11 cellular contexts compared by ENCODE assay signal in the genomic region with DNA sequence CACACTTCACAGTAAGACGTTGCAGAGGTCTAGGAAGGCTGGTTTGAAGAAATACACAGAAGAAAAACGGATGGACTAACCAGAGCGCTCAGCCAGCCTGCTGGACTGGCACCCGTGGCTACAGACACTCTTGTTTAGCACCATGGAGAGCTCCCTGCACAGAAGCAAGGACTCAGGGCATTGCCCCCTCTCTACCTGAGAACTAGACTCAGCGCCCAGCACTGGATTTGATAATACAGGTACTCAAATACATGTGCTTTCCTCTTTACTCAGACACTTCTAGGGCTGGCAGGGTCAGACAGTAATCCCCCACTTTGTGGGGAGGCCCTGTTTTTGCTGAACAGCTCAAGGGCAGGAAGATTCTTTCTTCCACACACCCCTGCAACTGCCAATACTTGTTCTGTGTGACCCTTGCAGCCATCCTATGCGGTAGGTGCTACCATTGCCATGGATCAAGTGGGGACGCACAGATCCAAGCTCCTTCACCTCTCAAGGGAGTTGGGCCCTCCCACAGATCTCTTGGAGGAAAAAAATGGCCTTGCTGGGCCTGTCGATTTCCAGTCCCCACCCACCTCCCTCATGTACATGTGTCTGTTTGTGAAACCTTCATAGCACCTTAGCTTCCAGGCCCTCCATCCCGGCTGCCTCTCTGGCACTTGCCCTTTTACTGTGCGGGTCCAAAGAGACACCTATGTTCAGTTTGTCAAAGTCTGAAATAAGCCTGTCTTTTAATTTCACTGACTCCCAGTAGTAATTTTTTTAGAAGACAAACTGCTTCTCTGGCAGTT. TPM values are rescaled to one million over a fixed set of nuclear protein-coding genes. Genes with fewer than 3 reads are reported as not detected.
DNase-seq lines count a peak whose midpoint lies in the region; ATAC-seq and TF ChIP-seq lines count a peak whose summit lies in the region.
"Had no signal": no experiment of that assay in that cellular context is flagged by ENCODE, and none has a peak within 500 bp of the region (broad histone marks: within the 10 kb centered on the region; RNA-seq: fewer than 3 reads in every experiment).

No MANE protein-coding gene starts in this region.

- H3K4me1 Mint-ChIP-seq in progenitor cell of endocrine pancreas (ENCODE audit: low read depth): peaks cover 7% of the 10 kb centered on the region

- no peaks in the 10 kb centered on the region for H3K9me3 ChIP-seq in SK-N-SH
- H3K9me3 ChIP-seq in PC-9 (ENCODE audit: insufficient read depth, low read depth): no peaks in the 10 kb centered on the region

- DNase-seq in SK-N-SH: no peak
- DNase-seq in PC-9: peak; percentile 44 to 49
- DNase-seq in fibroblast of gingiva (ENCODE audit: low read depth): peak; percentile 24
- DNase-seq in progenitor cell of endocrine pancreas (ENCODE audit: low spot score, unreplicated experiment): peak; percentile 54
- no peak for DNase-seq in amniotic stem cell (lab: John Stamatoyannopoulos, UW)
- DNase-seq in occipital lobe (lab: John Stamatoyannopoulos, UW): no peak
- DNase-seq: T1000 had no signal

- H3K9me2 ChIP-seq in SK-N-SH: no peaks in the 10 kb centered on the region
- no peaks in the 10 kb centered on the region for H3K9me2 ChIP-seq in PC-9 (ENCODE audit: insufficient read depth)

- no peak overlapping the region for H3K4me2 ChIP-seq in SK-N-SH
- H3K4me2 ChIP-seq in PC-9: no peak overlapping the region

- intact Hi-C loops in PC-9 (cut with micrococcal nuclease; ENCODE audit: unreplicated experiment): loop anchor here (10.0 kb wide), 1 partner anchor 95 kb away; no protein-coding TSS in a partner anchor

- TF ChIP-seq CTCF in SK-N-SH (IDR thresholded peaks at IDR 0.05): no peak
- TF ChIP-seq CTCF in PC-9 (conservative IDR thresholded peaks at IDR 0.05): no peak
- no peak for TF ChIP-seq CTCF in progenitor cell of endocrine pancreas (IDR thresholded peaks at IDR 0.05; ENCODE audit: unreplicated experiment)

- H4K20me1 ChIP-seq in SK-N-SH (ENCODE audit: insufficient read depth) (no peaks in the 10 kb centered on the region), PC-9 (ENCODE audit: insufficient read depth) (no peaks in the 10 kb centered on the region)

- H3K36me3 ChIP-seq in SK-N-SH (replicated peaks in 1 of 2; ENCODE audit: control insufficient read depth in 1 of 2, insufficient read depth in 2 of 2, low read length in 1 of 2) (peaks cover 0 to 4% of the 10 kb centered on the region in 2 experiments), PC-9 (ENCODE audit: low read depth) (no peaks in the 10 kb centered on the region)

- H3K9me3 Mint-ChIP-seq in progenitor cell of endocrine pancreas (ENCODE audit: low read depth): no peaks in the 10 kb centered on the region

- no peak overlapping the region for H2AFZ ChIP-seq in SK-N-SH (ENCODE audit: low read depth)
- H2AFZ ChIP-seq in PC-9: no peak overlapping the region

- peaks cover 7% of the 10 kb centered on the region; the same call in 1 of the 2 replicates for H3K79me2 ChIP-seq in SK-N-SH (ENCODE audit: insufficient read depth)
- no peaks in the 10 kb centered on the region for H3K79me2 ChIP-seq in PC-9 (ENCODE audit: low read depth)

- POLR2A ChIA-PET in SK-N-SH (lab: Yijun Ruan, JAX): interaction anchor here (1.2 kb wide), 1 partner anchor 28 kb away, joined by 3 read pairs; the partner anchor contains the start of gene LZTR1
- POLR2A ChIA-PET in PC-9 (lab: Charles Lee; ENCODE audit: unreplicated experiment): no interaction called here

- H3K27me3 ChIP-seq in SK-N-SH (ENCODE audit: insufficient read depth) (no peaks in the 10 kb centered on the region), PC-9 (ENCODE audit: insufficient read depth, low read depth) (no peaks in the 10 kb centered on the region)

- H3K36me3 Mint-ChIP-seq in progenitor cell of endocrine pancreas (ENCODE audit: insufficient read depth): no peaks in the 10 kb centered on the region

- H3K27ac ChIP-seq in SK-N-SH (ENCODE audit: low read depth in 2 of 2, low read length in 1 of 2): no peak overlapping the region
- no peak overlapping the region for H3K27ac ChIP-seq in PC-9

- CTCF ChIA-PET in SK-N-SH (lab: Yijun Ruan, JAX): interaction anchor here (1.0 kb wide), 1 partner anchor 28 kb away, joined by 3 read pairs; the partner anchor contains the start of gene LZTR1
- CTCF ChIA-PET in PC-9 (lab: Charles Lee): no interaction called here

- no TSS peak for BruUV-seq in PC-9 (replicated peaks; lab: Mats Ljungman, UMichigan)

- peaks cover 5% of the 10 kb centered on the region for H3F3A ChIP-seq in SK-N-SH (replicated peaks; ENCODE audit: insufficient read depth)
- H3F3A ChIP-seq in PC-9 (ENCODE audit: insufficient read depth, low read depth): no peaks in the 10 kb centered on the region

- ATAC-seq in SK-N-SH treated with all-trans-retinoic acid at 6 μM for 48 hours: no peak
- no peak for ATAC-seq in GM18858 (IDR thresholded peaks at IDR 0.05; ENCODE audit: unreplicated experiment)
- ATAC-seq: right cardiac atrium had no signal

- H3K4me3 Mint-ChIP-seq in progenitor cell of endocrine pancreas (ENCODE audit: low read depth): no peak overlapping the region

- no peak for TF ChIP-seq EP300 in SK-N-SH (IDR thresholded peaks at IDR 0.05; ENCODE audit: borderline replicate concordance in 1 of 2, low read depth in 1 of 2, low read length in 1 of 2)

- no peaks in the 10 kb centered on the region for H3K27me3 Mint-ChIP-seq in progenitor cell of endocrine pancreas

- TF ChIP-seq RAD21 in SK-N-SH (IDR thresholded peaks at IDR 0.05; ENCODE audit: low read length): no peak

- H3K4me3 ChIP-seq in SK-N-SH (ENCODE audit: low read depth in 2 of 2, low read length in 1 of 2): no peak overlapping the region
- H3K4me3 ChIP-seq in PC-9: no peak overlapping the region

- H3K4me1 ChIP-seq in SK-N-SH (ENCODE audit: control insufficient read depth in 1 of 2, insufficient read depth in 2 of 2, low read depth in 1 of 2, low read length in 1 of 2) (peaks cover 5 to 21% of the 10 kb centered on the region in 2 experiments; a peak in 3 of 4 replicates), PC-9 (replicated peaks; ENCODE audit: insufficient read depth) (peaks cover 6% of the 10 kb centered on the region)

- WGBS in SK-N-SH (ENCODE audit: low lambda C conversion rate): 74% methylated on average over 8 of the region's 10 CpGs

- no peak overlapping the region for H3K9ac ChIP-seq in SK-N-SH

- peak overlapping the region; percentile 59 for H3K27ac Mint-ChIP-seq in progenitor cell of endocrine pancreas

TF ChIP-seq in SK-N-SH, 30 proteins besides CTCF, POLR2A, EP300 and RAD21 (continues in another document):
- no peak for TF ChIP-seq FOXJ3 (CRISPR knock-in tag; IDR thresholded peaks at IDR 0.05)

TF ChIP-seq in SK-N-SH treated with all-trans-retinoic acid at 6 μM for 48 hours, 23 proteins besides CTCF, POLR2A, EP300 and RAD21 (continues in another document):
- TF ChIP-seq CSRNP3 (CRISPR knock-in tag; IDR thresholded peaks at IDR 0.05) (no peak), ZNF70 (CRISPR knock-in tag; IDR thresholded peaks at IDR 0.05) (no peak), ESRRG (CRISPR knock-in tag; IDR thresholded peaks at IDR 0.05) (no peak)

RNA-seq across cellular contexts. Expression of gene P2RX6, which starts 5.1 kb away (rescaled TPM):
- polyA plus RNA-seq in SK-N-SH (2012; rRNA removed): 7.1 and 12.9 TPM in 2 replicates
- polyA plus RNA-seq in SK-N-SH (2012; cell fraction: cytosol; rRNA removed): 1.4 and 2.6 TPM in 2 replicates
- 78.5 and 91.0 TPM in 2 replicates for polyA plus RNA-seq in SK-N-SH (2012; cell fraction: nucleus; rRNA removed)
- 2.4 and 2.7 TPM in 2 replicates for total RNA-seq in PC-9 (2021)
- 0.36 and 0.57 TPM in 2 replicates for total RNA-seq in progenitor cell of endocrine pancreas
- not detected for total RNA-seq in occipital lobe

RNA-seq across cellular contexts. Expression of gene THAP7, which starts 7.9 kb away (rescaled TPM):
- 26.3 and 32.0 TPM in 2 replicates for polyA plus RNA-seq in SK-N-SH (2012; rRNA removed)
- polyA plus RNA-seq in SK-N-SH (2012; cell fraction: cytosol; rRNA removed): 13.8 and 18.1 TPM in 2 replicates
- polyA plus RNA-seq in SK-N-SH (2012; cell fraction: nucleus; rRNA removed): 74.4 and 90.6 TPM in 2 replicates
- total RNA-seq in PC-9 (2021) (16.4 and 17.0 TPM in 2 replicates), progenitor cell of endocrine pancreas (17.6 and 20.2 TPM in 2 replicates), occipital lobe (21.8 TPM)

RNA-seq across cellular contexts. Expression of gene SLC7A4, which starts 22.5 kb away (rescaled TPM):
- 0.02 TPM in 1 of 2 replicates, not detected in the other for polyA plus RNA-seq in SK-N-SH (2012; rRNA removed)
- polyA plus RNA-seq in SK-N-SH (2012; cell fraction: cytosol; rRNA removed): 0.01 and 0.04 TPM in 2 replicates
- polyA plus RNA-seq in SK-N-SH (2012; cell fraction: nucleus; rRNA removed): 0.07 and 0.11 TPM in 2 replicates
- total RNA-seq in PC-9 (2021) (not detected in 2 replicates), progenitor cell of endocrine pancreas (1.1 and 1.3 TPM in 2 replicates), occipital lobe (1.4 TPM)

RNA-seq across cellular contexts. Expression of gene LZTR1, which starts 27.7 kb away (rescaled TPM):
- 37.7 and 41.5 TPM in 2 replicates for polyA plus RNA-seq in SK-N-SH (2012; rRNA removed)
- 11.9 and 15.0 TPM in 2 replicates for polyA plus RNA-seq in SK-N-SH (2012; cell fraction: cytosol; rRNA removed)
- 294 and 344 TPM in 2 replicates for polyA plus RNA-seq in SK-N-SH (2012; cell fraction: nucleus; rRNA removed)
- total RNA-seq in PC-9 (2021): 23.2 and 23.4 TPM in 2 replicates
- total RNA-seq in progenitor cell of endocrine pancreas: 91.6 and 93.8 TPM in 2 replicates
- total RNA-seq in occipital lobe: 49.3 TPM

RNA-seq across cellular contexts. Expression of gene LRRC74B, which starts 35.9 kb away (rescaled TPM):
- 0.02 and 0.03 TPM in 2 replicates for polyA plus RNA-seq in SK-N-SH (2012; rRNA removed)
- not detected in 2 replicates for polyA plus RNA-seq in SK-N-SH (2012; cell fraction: cytosol; rRNA removed)
- polyA plus RNA-seq in SK-N-SH (2012; cell fraction: nucleus; rRNA removed): 0.18 and 0.22 TPM in 2 replicates
- total RNA-seq in PC-9 (2021) (0.25 TPM in 1 of 2 replicates, not detected in the other), progenitor cell of endocrine pancreas (0.40 and 0.72 TPM in 2 replicates), occipital lobe (not detected)
- total RNA-seq: right cardiac atrium, ureter had no signal
- polyA plus RNA-seq: right cardiac atrium had no signal

Comparison
In these comparisons a context has a peak if more than half of its experiments do, and no peak if none do; other contexts are left out.
1. DNase-seq: peak in PC-9 (2 of 2), fibroblast of gingiva (single experiment) and progenitor cell of endocrine pancreas (single experiment); none in SK-N-SH (single experiment), amniotic stem cell (single experiment) and occipital lobe (single experiment).